Comparison of ENCODE assay signal across 8 cellular contexts in genomic region chr16:23452572-23453337, GRCh38. TPM values are rescaled to one million over a fixed set of nuclear protein-coding genes. Genes with fewer than 3 reads are reported as not detected.
DNase-seq lines count a peak whose midpoint lies in the region; ATAC-seq and TF ChIP-seq lines count a peak whose summit lies in the region.

TSS of gene COG7 (minus strand) at chr16:23453189. CDS start at chr16:23452994, 195 bp downstream.

- 0% methylated on average over 26 to 57 of the region's 57 CpGs for WGBS in endodermal cell (ENCODE audit: insufficient coverage in 1 of 2, insufficient read length in 1 of 2), 2 experiments
- no CpG with 5 or more reads among the region's 57 CpGs for WGBS in mesendoderm (ENCODE audit: extremely low coverage, insufficient coverage, low lambda C conversion rate)

- H3K9me3 ChIP-seq in CD4-positive, alpha-beta T cell (ENCODE audit: control insufficient read depth, low read length), result no peaks in the 10 kb centered on the region
- H3K9me3 ChIP-seq in OCI-LY1 (ENCODE audit: low read length) (no peaks in the 10 kb centered on the region), endodermal cell (ENCODE audit: control insufficient read depth, low read length) (no peaks in the 10 kb centered on the region)

- DNase-seq in CD4-positive, alpha-beta T cell, result peak; percentile 74 to 85 (median 76)
- DNase-seq in HS-5 (ENCODE audit: low read depth), result peak; percentile 68
- peak; percentile 73 for DNase-seq in activated CD8-positive, alpha-beta memory T cell treated with anti-CD3 and anti-CD28 coated beads, Interleukin-2, amount 50 U/mL, for 24 hours (ENCODE audit: extremely low read depth)
- DNase-seq in endodermal cell, result peak; percentile 96
- peak; percentile 94 for DNase-seq in mesendoderm
- DNase-seq in stimulated activated CD8-positive, alpha-beta memory T cell treated with anti-CD3 and anti-CD28 coated beads, Interleukin-12 subunit alpha, Interleukin-12 subunit beta, amount 100 ng/mL, for 24 hours (ENCODE audit: extremely low read depth), result peak; percentile 66

- peak within 1 kb of the TSS; percentile 94 for H3K4me3 Mint-ChIP-seq in CD4-positive, alpha-beta T cell
- H3K4me3 Mint-ChIP-seq in endodermal cell, result peak within 1 kb of the TSS; percentile 90

- H3K27me3 Mint-ChIP-seq in CD4-positive, alpha-beta T cell, result no peaks in the 10 kb centered on the region
- no peaks in the 10 kb centered on the region for H3K27me3 Mint-ChIP-seq in endodermal cell (ENCODE audit: insufficient read depth)

- no peaks in the 10 kb centered on the region for H4K20me1 ChIP-seq in OCI-LY1 (ENCODE audit: insufficient read depth, low read length)

- H3K56ac ChIP-seq in mesendoderm (ENCODE audit: low read length), result peak within 1 kb of the TSS; percentile 99

- H3K4me2 ChIP-seq in OCI-LY1 (ENCODE audit: low read length), result peak within 1 kb of the TSS; percentile 85
- H3K4me2 ChIP-seq in mesendoderm (ENCODE audit: low read length), result peak within 1 kb of the TSS; percentile 93

- no peaks in the 10 kb centered on the region for H3K9me3 Mint-ChIP-seq in CD4-positive, alpha-beta T cell
- H3K9me3 Mint-ChIP-seq in endodermal cell, result no peaks in the 10 kb centered on the region

- no peaks in the 10 kb centered on the region for H3F3A ChIP-seq in OCI-LY1 (ENCODE audit: insufficient read depth, low read length)

- peak within 1 kb of the TSS; percentile 64 for H2AFZ ChIP-seq in OCI-LY1 (ENCODE audit: low read length)

- peak; percentile 89 for ATAC-seq in CD4-positive, alpha-beta T cell (ENCODE audit: poor library complexity)
- ATAC-seq in GM19452 (IDR thresholded peaks at IDR 0.05; ENCODE audit: unreplicated experiment), result peak; percentile 90

- H3K36me3 ChIP-seq in OCI-LY1 (ENCODE audit: insufficient read depth, low read length) (no peaks in the 10 kb centered on the region), endodermal cell (ENCODE audit: control insufficient read depth, insufficient read depth, low read length) (peaks cover 9% of the 10 kb centered on the region), mesendoderm (ENCODE audit: control insufficient read depth, insufficient read depth, low read length) (no peaks in the 10 kb centered on the region)

- H4K5ac ChIP-seq in mesendoderm (ENCODE audit: low read length), result no peak within 1 kb of the TSS

- H3K4ac ChIP-seq in mesendoderm (ENCODE audit: low read depth, low read length), result peak within 1 kb of the TSS; percentile 73

- POLR2A ChIA-PET in CD4-positive, alpha-beta T cell (lab: Charles Lee), result interaction anchor here (1.6 kb wide), 1 partner anchor 10 kb away, joined by 3 read pairs; no protein-coding TSS in a partner anchor

- H3K4me1 ChIP-seq in OCI-LY1 (ENCODE audit: insufficient read depth, low read length, severe bottlenecking) (peaks cover 17% of the 10 kb centered on the region), endodermal cell (ENCODE audit: control insufficient read depth, insufficient read depth, low read length) (no peaks in the 10 kb centered on the region), mesendoderm (ENCODE audit: control insufficient read depth, low read depth, low read length) (no peaks in the 10 kb centered on the region)

- intact Hi-C loops in CD4-positive, alpha-beta T cell (cut with DNase I, micrococcal nuclease), result loop anchor here (2.0 to 10.0 kb wide), 5 partner anchors 52 to 190 kb away; partner anchors contain the start of genes DCTN5 (in 1 of the 2), EARS2 (in 1 of the 2), PALB2 (in 1 of the 2) and UBFD1 (in 1 of the 2)

- H2BK15ac ChIP-seq in mesendoderm (replicated peaks; ENCODE audit: low read depth), result no peak within 1 kb of the TSS

- H3K9ac ChIP-seq in OCI-LY1 (ENCODE audit: low read length) (peak within 1 kb of the TSS; percentile 85), endodermal cell (ENCODE audit: extremely low read depth, low read length, poor library complexity, severe bottlenecking) (peak within 1 kb of the TSS; percentile 81), mesendoderm (ENCODE audit: low read length) (peak within 1 kb of the TSS; percentile 98)

- no peak within 1 kb of the TSS for H3K27ac ChIP-seq in CD4-positive, alpha-beta T cell (ENCODE audit: low read depth, low read length)
- H3K27ac ChIP-seq in OCI-LY1 (ENCODE audit: low read depth, low read length, poor library complexity, severe bottlenecking), result no peak within 1 kb of the TSS
- H3K27ac ChIP-seq in endodermal cell (ENCODE audit: low read depth, low read length), result peak within 1 kb of the TSS; percentile 64
- H3K27ac ChIP-seq in mesendoderm (ENCODE audit: low read depth, low read length), result peak within 1 kb of the TSS; percentile 64

- no peaks in the 10 kb centered on the region for H3K27me3 ChIP-seq in CD4-positive, alpha-beta T cell (ENCODE audit: control insufficient read depth, insufficient read depth, low read length)
- H3K27me3 ChIP-seq in OCI-LY1 (ENCODE audit: insufficient read depth, low read length) (no peaks in the 10 kb centered on the region), endodermal cell (ENCODE audit: control insufficient read depth, insufficient read depth, low read length, poor library complexity, severe bottlenecking) (no peaks in the 10 kb centered on the region), mesendoderm (ENCODE audit: insufficient read depth, low read length, poor library complexity) (no peaks in the 10 kb centered on the region)

- H2BK120ac ChIP-seq in mesendoderm (ENCODE audit: low read depth, low read length), result no peak within 1 kb of the TSS

- H3K79me1 ChIP-seq in mesendoderm (ENCODE audit: low read length), result peaks cover 3% of the 10 kb centered on the region

- H3K4me3 ChIP-seq in OCI-LY1 (ENCODE audit: low read depth, low read length, poor library complexity, severe bottlenecking), result peak within 1 kb of the TSS; percentile 81
- H3K4me3 ChIP-seq in endodermal cell (ENCODE audit: low read length), result peak within 1 kb of the TSS; percentile 89
- peak within 1 kb of the TSS; percentile 98 for H3K4me3 ChIP-seq in mesendoderm (ENCODE audit: low read length)

- no peak for TF ChIP-seq CTCF in CD4-positive, alpha-beta T cell (IDR thresholded peaks at IDR 0.05)
- TF ChIP-seq CTCF in OCI-LY1 (IDR thresholded peaks at IDR 0.05; ENCODE audit: low read length), result no peak
- TF ChIP-seq CTCF in endodermal cell (conservative IDR thresholded peaks at IDR 0.05), result no peak

- H3K18ac ChIP-seq in mesendoderm (ENCODE audit: low read length), result peak within 1 kb of the TSS; percentile 81

- H3K9me2 ChIP-seq in OCI-LY1 (ENCODE audit: low read depth, low read length), result no peaks in the 10 kb centered on the region

- H3K27ac Mint-ChIP-seq in CD4-positive, alpha-beta T cell, result peak within 1 kb of the TSS; percentile 79
- H3K27ac Mint-ChIP-seq in endodermal cell, result peak within 1 kb of the TSS; percentile 89

- H4K8ac ChIP-seq in mesendoderm (ENCODE audit: low read depth, low read length), result no peak within 1 kb of the TSS

- peak within 1 kb of the TSS; percentile 91 for H2BK5ac ChIP-seq in mesendoderm (ENCODE audit: low read length)

- peaks cover 40% of the 10 kb centered on the region for H3K4me1 Mint-ChIP-seq in CD4-positive, alpha-beta T cell (ENCODE audit: low read depth)
- peaks cover 3% of the 10 kb centered on the region for H3K4me1 Mint-ChIP-seq in endodermal cell

- H3K36me3 Mint-ChIP-seq in CD4-positive, alpha-beta T cell (ENCODE audit: low read depth), result peaks cover 21% of the 10 kb centered on the region
- peaks cover 14% of the 10 kb centered on the region for H3K36me3 Mint-ChIP-seq in endodermal cell (ENCODE audit: low read depth)

- no peaks in the 10 kb centered on the region for H3K79me2 ChIP-seq in OCI-LY1 (ENCODE audit: insufficient read depth, low read length)
- H3K79me2 ChIP-seq in mesendoderm (ENCODE audit: control insufficient read depth, insufficient read depth, low read length), result no peaks in the 10 kb centered on the region

- CTCF ChIA-PET in CD4-positive, alpha-beta T cell (lab: Charles Lee), result interaction anchor here (1.5 kb wide), 1 partner anchor 144 kb away, joined by 3 read pairs; no protein-coding TSS in a partner anchor

- no peak within 1 kb of the TSS for H3K23ac ChIP-seq in mesendoderm (ENCODE audit: low read length)

- no peak within 1 kb of the TSS for H2AK5ac ChIP-seq in mesendoderm (ENCODE audit: low read length)

RNA-seq across cellular contexts. Expression of gene COG7, which starts in this region (rescaled TPM):
- total RNA-seq in CD4-positive, alpha-beta T cell, result 10 to 100 TPM; 12.6 to 13.6 TPM
- total RNA-seq in endodermal cell, result 10 to 100 TPM; 19.9 to 31.3 TPM
- 26.4 TPM for polyA plus RNA-seq in endodermal cell (2013, experiment 1 of 2)
- polyA plus RNA-seq in endodermal cell (2013, experiment 2 of 2), result 20.0 TPM
- 8.5 TPM for polyA plus RNA-seq in mesendoderm (2013, experiment 1 of 2)
- 8.7 TPM for polyA plus RNA-seq in mesendoderm (2013, experiment 2 of 2)

Comparison
In these comparisons a context has a peak if more than half of its experiments do, and no peak if none do; other contexts are left out.
1. H3K27ac ChIP-seq: peak in endodermal cell (single experiment) and mesendoderm (single experiment); none in CD4-positive, alpha-beta T cell (single experiment) and OCI-LY1 (single experiment).
2. Peak in every context shown above with its lines, with median percentiles within 50 percentile points of each other: DNase-seq, H3K4me3 ChIP-seq and H3K9ac ChIP-seq.